ENCODE assay signal across 8 cellular contexts in the genomic region with DNA sequence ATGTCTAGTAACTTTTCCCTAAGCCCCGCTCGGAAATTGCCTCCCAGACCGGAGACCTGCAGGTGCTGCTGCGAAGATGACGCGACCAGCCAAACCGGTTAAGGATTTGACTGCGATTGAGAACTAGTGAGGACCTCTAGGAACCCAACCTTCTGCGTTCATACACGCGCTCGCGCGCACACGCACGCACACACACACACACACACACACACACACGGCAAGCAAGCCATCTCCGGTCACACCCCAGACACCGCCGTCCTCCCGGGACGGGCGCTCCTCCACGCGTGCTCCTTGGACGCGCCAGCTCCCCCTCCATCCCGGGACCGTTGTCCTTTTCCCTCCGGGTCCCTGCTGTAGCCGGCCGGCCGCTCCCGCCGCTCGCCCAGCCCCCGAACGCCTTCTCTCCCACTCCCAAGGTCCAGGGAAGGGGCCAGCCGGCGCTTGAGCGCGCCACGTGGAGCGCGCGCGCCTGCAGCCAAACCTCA. TPM values are rescaled to one million over a fixed set of nuclear protein-coding genes. Genes with fewer than 3 reads are reported as not detected.
A peak's percentile ranks its signal among the peaks of the same experiment; 100 is the strongest.
DNase-seq lines count a peak whose midpoint lies in the region; ATAC-seq and TF ChIP-seq lines count a peak whose summit lies in the region.

No MANE protein-coding gene starts in this region.

- H3K27me3 ChIP-seq in CD8-positive, alpha-beta T cell (ENCODE audit: insufficient read depth, low read length): peaks cover 12% of the 10 kb centered on the region
- no peaks in the 10 kb centered on the region for H3K27me3 ChIP-seq in fibroblast of lung (ENCODE audit: control insufficient read depth, insufficient read depth, low read length)
- H3K27me3 ChIP-seq in naive thymus-derived CD4-positive, alpha-beta T cell (ENCODE audit: control insufficient read depth in 2 of 2, insufficient read depth in 2 of 2, low read length in 2 of 2): peaks cover 12 to 15% of the 10 kb centered on the region in 2 donors

- H3K4me1 ChIP-seq in CD8-positive, alpha-beta T cell (ENCODE audit: insufficient read depth, low read length): peaks cover 5% of the 10 kb centered on the region
- H3K4me1 ChIP-seq in fibroblast of lung (ENCODE audit: control insufficient read depth, extremely low read depth, insufficient read depth, low read length): peaks cover 2% of the 10 kb centered on the region
- peaks cover 0 to 5% of the 10 kb centered on the region in 2 donors for H3K4me1 ChIP-seq in naive thymus-derived CD4-positive, alpha-beta T cell (ENCODE audit: control insufficient read depth in 2 of 2, insufficient read depth in 2 of 2, low read length in 2 of 2)

- H4K20me1 ChIP-seq in fibroblast of lung (ENCODE audit: control insufficient read depth, extremely low read depth, insufficient read depth, low read length): no peaks in the 10 kb centered on the region

- no peaks in the 10 kb centered on the region for H3K79me2 ChIP-seq in fibroblast of lung (ENCODE audit: control insufficient read depth, insufficient read depth, low read length)

- no peak overlapping the region for H3K4me3 ChIP-seq in CD8-positive, alpha-beta T cell (ENCODE audit: low read depth, low read length)
- H3K4me3 ChIP-seq in fibroblast of lung (replicated peaks in 1 of 4; ENCODE audit: control extremely low read depth in 1 of 4, insufficient read depth in 1 of 4, low read depth in 3 of 4, low read length in 4 of 4): peak overlapping the region; percentile 72 to 87 (median 79)
- H3K4me3 ChIP-seq in naive thymus-derived CD4-positive, alpha-beta T cell (ENCODE audit: low read length): no peak overlapping the region

- H3K36me3 Mint-ChIP-seq in CD8-positive, alpha-beta T cell: peaks cover 3% of the 10 kb centered on the region
- H3K36me3 Mint-ChIP-seq in activated CD4-positive, alpha-beta memory T cell treated with anti-CD3 and anti-CD28 coated beads, Interleukin-2, amount 10 ng/mL, durations not matched to agents 7 days and 5 days (ENCODE audit: low read depth): no peaks in the 10 kb centered on the region
- peaks cover 0 to 4% (median 0%) of the 10 kb centered on the region in 5 donors for H3K36me3 Mint-ChIP-seq in naive thymus-derived CD4-positive, alpha-beta T cell

- H3K36me3 ChIP-seq in CD8-positive, alpha-beta T cell (ENCODE audit: insufficient read depth, low read length): no peaks in the 10 kb centered on the region
- no peaks in the 10 kb centered on the region for H3K36me3 ChIP-seq in fibroblast of lung (ENCODE audit: control insufficient read depth, insufficient read depth, low read length)
- no peaks in the 10 kb centered on the region for H3K36me3 ChIP-seq in naive thymus-derived CD4-positive, alpha-beta T cell (ENCODE audit: control insufficient read depth in 2 of 3, insufficient read depth in 3 of 3, low read length in 3 of 3)

- H3K9ac ChIP-seq in fibroblast of lung (ENCODE audit: insufficient read depth, low read length): peak overlapping the region; percentile 20

- H2AFZ ChIP-seq in fibroblast of lung (ENCODE audit: low read length): peak overlapping the region; percentile 91

- POLR2A ChIA-PET in CD8-positive, alpha-beta T cell (lab: Charles Lee): no interaction called here
- POLR2A ChIA-PET in activated CD4-positive, alpha-beta memory T cell treated with anti-CD3 and anti-CD28 coated beads, Interleukin-2, amount 10 ng/mL, durations not matched to agents 7 days and 5 days (lab: Charles Lee): interaction anchor here (0.7 kb wide), 1 partner anchor 64 kb away, joined by 3 read pairs; no protein-coding TSS in a partner anchor
- POLR2A ChIA-PET in naive thymus-derived CD4-positive, alpha-beta T cell (lab: Charles Lee): no interaction called here

- H3K4me3 Mint-ChIP-seq in CD8-positive, alpha-beta T cell: peak overlapping the region; percentile 78
- H3K4me3 Mint-ChIP-seq in activated CD4-positive, alpha-beta memory T cell treated with anti-CD3 and anti-CD28 coated beads, Interleukin-2, amount 10 ng/mL, durations not matched to agents 7 days and 5 days: peak overlapping the region; percentile 68
- peak overlapping the region; percentile 80 to 94 (median 83) for H3K4me3 Mint-ChIP-seq in naive thymus-derived CD4-positive, alpha-beta T cell

- CTCF ChIA-PET in CD8-positive, alpha-beta T cell (lab: Charles Lee): no interaction called here
- CTCF ChIA-PET in activated CD4-positive, alpha-beta memory T cell treated with anti-CD3 and anti-CD28 coated beads, Interleukin-2, amount 10 ng/mL, durations not matched to agents 7 days and 5 days (lab: Charles Lee): no interaction called here
- CTCF ChIA-PET in naive thymus-derived CD4-positive, alpha-beta T cell (lab: Charles Lee): no interaction called here

- H3K27ac ChIP-seq in CD8-positive, alpha-beta T cell (ENCODE audit: low read depth, low read length): no peak overlapping the region
- peak overlapping the region; percentile 5 for H3K27ac ChIP-seq in fibroblast of lung (ENCODE audit: insufficient read depth, low read length)
- no peak overlapping the region for H3K27ac ChIP-seq in naive thymus-derived CD4-positive, alpha-beta T cell (ENCODE audit: low read depth, low read length)

- H3K4me1 Mint-ChIP-seq in CD8-positive, alpha-beta T cell (ENCODE audit: low read depth): peaks cover 12% of the 10 kb centered on the region
- H3K4me1 Mint-ChIP-seq in activated CD4-positive, alpha-beta memory T cell treated with anti-CD3 and anti-CD28 coated beads, Interleukin-2, amount 10 ng/mL, durations not matched to agents 7 days and 5 days: peaks cover 14% of the 10 kb centered on the region
- H3K4me1 Mint-ChIP-seq in naive thymus-derived CD4-positive, alpha-beta T cell: peaks cover 7 to 22% (median 16%) of the 10 kb centered on the region in 7 donors

- no peak for TF ChIP-seq CTCF in CD8-positive, alpha-beta T cell (IDR thresholded peaks at IDR 0.05)
- no peak for TF ChIP-seq CTCF in fibroblast of lung (conservative IDR thresholded peaks at IDR 0.05 in 1 of 2, IDR thresholded peaks at IDR 0.05 in 1 of 2; ENCODE audit: low read depth in 1 of 2, low read length in 2 of 2)

- H3K9me3 ChIP-seq in CD8-positive, alpha-beta T cell (ENCODE audit: low read length): no peaks in the 10 kb centered on the region
- H3K9me3 ChIP-seq in fibroblast of lung (ENCODE audit: control insufficient read depth, insufficient read depth, low read depth, low read length): no peaks in the 10 kb centered on the region
- no peaks in the 10 kb centered on the region for H3K9me3 ChIP-seq in naive thymus-derived CD4-positive, alpha-beta T cell (ENCODE audit: control insufficient read depth in 2 of 3, low read length in 3 of 3)

- intact Hi-C loops in CD8-positive, alpha-beta T cell (cut with DNase I, micrococcal nuclease): loop anchor here in 1 of 2 experiments (5.0 kb wide), 1 partner anchor 108 kb away; no protein-coding TSS in a partner anchor
- intact Hi-C loops in naive thymus-derived CD4-positive, alpha-beta T cell (cut with micrococcal nuclease): loop anchor here (2.0 to 5.0 kb wide), 3 partner anchors 156 to 1407 kb away; a partner anchor contains a TSS

- no peak overlapping the region for H3K27ac Mint-ChIP-seq in CD8-positive, alpha-beta T cell
- no peak overlapping the region for H3K27ac Mint-ChIP-seq in activated CD4-positive, alpha-beta memory T cell treated with anti-CD3 and anti-CD28 coated beads, Interleukin-2, amount 10 ng/mL, durations not matched to agents 7 days and 5 days
- H3K27ac Mint-ChIP-seq in naive thymus-derived CD4-positive, alpha-beta T cell: no peak overlapping the region

- H3K9me3 Mint-ChIP-seq in CD8-positive, alpha-beta T cell: no peaks in the 10 kb centered on the region
- no peaks in the 10 kb centered on the region for H3K9me3 Mint-ChIP-seq in activated CD4-positive, alpha-beta memory T cell treated with anti-CD3 and anti-CD28 coated beads, Interleukin-2, amount 10 ng/mL, durations not matched to agents 7 days and 5 days
- H3K9me3 Mint-ChIP-seq in naive thymus-derived CD4-positive, alpha-beta T cell: peaks cover 0 to 1% (median 0%) of the 10 kb centered on the region in 11 donors

- peaks cover 59% of the 10 kb centered on the region for H3K27me3 Mint-ChIP-seq in CD8-positive, alpha-beta T cell (ENCODE audit: low read depth)
- H3K27me3 Mint-ChIP-seq in activated CD4-positive, alpha-beta memory T cell treated with anti-CD3 and anti-CD28 coated beads, Interleukin-2, amount 10 ng/mL, durations not matched to agents 7 days and 5 days: peaks cover 59% of the 10 kb centered on the region
- H3K27me3 Mint-ChIP-seq in naive thymus-derived CD4-positive, alpha-beta T cell: peaks cover 57 to 77% (median 66%) of the 10 kb centered on the region in 5 donors

- peak in 2 of 7 experiments; percentile 5 to 28 for DNase-seq in CD8-positive, alpha-beta T cell
- DNase-seq in NCI-H128 (lab: John Stamatoyannopoulos, UW; ENCODE audit: unreplicated experiment) (peak; percentile 18), fibroblast of lung (ENCODE audit: low read depth in 2 of 2) (peak; percentile 62 to 63), ureter (ENCODE audit: low spot score) (peak; percentile 82)
- DNase-seq in activated CD4-positive, alpha-beta memory T cell treated with anti-CD3 and anti-CD28 coated beads, Interleukin-2, amount 10 ng/mL, durations not matched to agents 7 days and 5 days: peak; percentile 24
- DNase-seq in naive thymus-derived CD4-positive, alpha-beta T cell: peak in 7 of 9 donors; percentile 5 to 45 (median 11)
- no peak for DNase-seq in effector CD8-positive, alpha-beta T cell (lab: John Stamatoyannopoulos, UW)

- peak overlapping the region; percentile 96 for H3K4me2 ChIP-seq in fibroblast of lung (ENCODE audit: extremely low read depth, insufficient read depth, low read length)

- ATAC-seq in CD8-positive, alpha-beta T cell: no peak
- ATAC-seq in GM21360 (IDR thresholded peaks at IDR 0.05; ENCODE audit: unreplicated experiment): peak; percentile 21
- no peak for ATAC-seq in naive thymus-derived CD4-positive, alpha-beta T cell

RNA-seq across cellular contexts. Expression of a gene that starts 1.2 kb away (rescaled TPM):
- 10 to 100 TPM; 20.2 to 23.1 TPM for total RNA-seq in CD8-positive, alpha-beta T cell
- 10 to 100 TPM in 1 of 2 experiments, 1 to 10 TPM in 1; 8.0 to 10.1 TPM for total RNA-seq in activated CD4-positive, alpha-beta memory T cell treated with anti-CD3 and anti-CD28 coated beads, Interleukin-2, amount 10 ng/mL, durations not matched to agents 7 days and 5 days
- 11.3 and 15.4 TPM in 2 replicates for total RNA-seq in fibroblast of lung
- 10.3 and 10.5 TPM in 2 replicates for polyA plus RNA-seq in fibroblast of lung
- polyA plus RNA-seq in fibroblast of lung (2012): 6.0 and 7.1 TPM in 2 replicates
- polyA minus RNA-seq in fibroblast of lung (ENCODE audit: low replicate concordance): 9.7 and 21.3 TPM in 2 replicates
- total RNA-seq in naive thymus-derived CD4-positive, alpha-beta T cell: 10 to 100 TPM; 12.4 to 73.8 (median 42.8) TPM
- polyA plus RNA-seq in naive thymus-derived CD4-positive, alpha-beta T cell: 10 to 100 TPM; 17.4 to 20.5 TPM
- 28.3 TPM for total RNA-seq in ureter

RNA-seq across cellular contexts. Expression of a gene that starts 56.9 kb away (rescaled TPM):
- total RNA-seq in CD8-positive, alpha-beta T cell: 100 to 1,000 TPM; 191 to 204 TPM
- 100 to 1,000 TPM; 128 TPM for total RNA-seq in activated CD4-positive, alpha-beta memory T cell treated with anti-CD3 and anti-CD28 coated beads, Interleukin-2, amount 10 ng/mL, durations not matched to agents 7 days and 5 days
- total RNA-seq in fibroblast of lung (56.2 and 89.7 TPM in 2 replicates), ureter (166 TPM)
- polyA plus RNA-seq in fibroblast of lung: 77.6 and 125 TPM in 2 replicates
- 244 and 322 TPM in 2 replicates for polyA plus RNA-seq in fibroblast of lung (2012)
- polyA minus RNA-seq in fibroblast of lung (ENCODE audit: low replicate concordance): 11.2 and 13.4 TPM in 2 replicates
- total RNA-seq in naive thymus-derived CD4-positive, alpha-beta T cell: 100 to 1,000 TPM; 133 to 241 (median 205) TPM
- 100 to 1,000 TPM; 440 to 690 TPM for polyA plus RNA-seq in naive thymus-derived CD4-positive, alpha-beta T cell

Comparison
In these comparisons a context has a peak if more than half of its experiments do, and no peak if none do; other contexts are left out.
1. H3K4me3 ChIP-seq: peak in fibroblast of lung (4 of 4); none in CD8-positive, alpha-beta T cell (single experiment) and naive thymus-derived CD4-positive, alpha-beta T cell (single experiment).
2. Peak in every context shown above with its lines, with median percentiles within 50 percentile points of each other: H3K4me3 Mint-ChIP-seq.